Comparison of ENCODE assay signal across 1 cellular context in the genomic region with DNA sequence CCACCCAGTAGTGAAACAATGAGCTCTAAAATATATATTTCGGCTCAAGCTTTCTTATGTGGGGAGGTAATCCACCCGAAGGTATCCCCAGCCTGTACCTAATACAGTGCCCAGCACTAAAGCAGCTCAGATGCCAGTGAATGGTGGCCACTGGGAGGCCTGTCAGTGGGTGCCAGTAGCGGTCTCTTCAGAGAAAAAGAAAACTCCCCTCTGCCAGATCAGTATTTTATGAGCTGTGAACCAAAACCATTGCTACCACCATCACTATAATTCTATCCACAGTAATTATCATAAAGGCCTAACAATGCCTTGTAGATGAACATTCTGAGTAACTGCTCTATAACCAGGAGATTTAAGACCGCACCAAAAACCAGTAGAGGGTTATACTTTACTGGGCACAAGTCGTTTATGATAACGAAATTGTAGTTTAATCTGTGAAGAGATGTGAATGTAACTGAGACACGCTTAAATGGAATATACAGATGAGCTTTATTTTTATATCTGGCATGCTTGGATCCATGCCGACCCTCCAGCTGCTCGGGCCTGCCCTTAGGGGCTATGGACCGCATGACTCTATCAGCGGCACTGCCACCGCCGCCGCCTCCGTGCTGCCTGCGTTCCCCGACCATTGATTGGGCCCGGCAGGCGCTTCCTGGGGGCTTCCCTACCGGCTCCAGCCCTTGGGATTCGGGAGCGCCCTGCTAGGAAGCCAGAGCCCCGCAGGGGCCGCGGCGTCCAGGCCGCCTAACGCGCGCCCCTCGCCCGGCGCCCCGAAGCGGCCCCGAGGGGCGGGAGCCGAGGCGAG.
TF ChIP-seq lines count a peak whose summit lies in the region.

No MANE protein-coding gene starts in this region.

TF ChIP-seq in HepG2, 621 proteins besides CTCF, POLR2A, EP300 and RAD21 (continued from another document):
- TF ChIP-seq, protein P1, sequence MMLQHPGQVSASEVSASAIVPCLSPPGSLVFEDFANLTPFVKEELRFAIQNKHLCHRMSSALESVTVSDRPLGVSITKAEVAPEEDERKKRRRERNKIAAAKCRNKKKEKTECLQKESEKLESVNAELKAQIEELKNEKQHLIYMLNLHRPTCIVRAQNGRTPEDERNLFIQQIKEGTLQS (CRISPR knock-in tag; IDR thresholded peaks at IDR 0.05) = no peak
- TF ChIP-seq SALL1 (CRISPR knock-in tag; IDR thresholded peaks at IDR 0.05) (peak; percentile 37), ZNF143 (CRISPR knock-in tag; IDR thresholded peaks at IDR 0.05) (no peak), ZNF292 (CRISPR knock-in tag; IDR thresholded peaks at IDR 0.05; ENCODE audit: borderline replicate concordance, low read depth) (no peak), SMARCE1 (IDR thresholded peaks at IDR 0.05; ENCODE audit: borderline replicate concordance) (no peak), YEATS4 (CRISPR knock-in tag; IDR thresholded peaks at IDR 0.05; ENCODE audit: borderline replicate concordance) (peak; percentile 25; the same call in 1 of the 2 replicates), MTF2 (CRISPR knock-in tag; IDR thresholded peaks at IDR 0.05; ENCODE audit: borderline replicate concordance) (0 out of 2 replicates have a peak, but pooled peaks have one; percentile 40), PHB2 (IDR thresholded peaks at IDR 0.05; ENCODE audit: partially characterized antibody) (no peak), ZNF367 (CRISPR knock-in tag; IDR thresholded peaks at IDR 0.05; ENCODE audit: borderline replicate concordance) (no peak), HOXD1 (CRISPR knock-in tag; IDR thresholded peaks at IDR 0.05) (no peak), ZNF12 (CRISPR knock-in tag; IDR thresholded peaks at IDR 0.05) (no peak), ZNF605 (CRISPR knock-in tag; IDR thresholded peaks at IDR 0.05) (peak; percentile 63; the same call in 1 of the 2 replicates), MTF1 (CRISPR knock-in tag; IDR thresholded peaks at IDR 0.05) (no peak), ETV5 (CRISPR knock-in tag; IDR thresholded peaks at IDR 0.05; ENCODE audit: borderline replicate concordance) (no peak), ZNF44 (CRISPR knock-in tag; IDR thresholded peaks at IDR 0.05) (no peak)
- TF ChIP-seq, protein P2, sequence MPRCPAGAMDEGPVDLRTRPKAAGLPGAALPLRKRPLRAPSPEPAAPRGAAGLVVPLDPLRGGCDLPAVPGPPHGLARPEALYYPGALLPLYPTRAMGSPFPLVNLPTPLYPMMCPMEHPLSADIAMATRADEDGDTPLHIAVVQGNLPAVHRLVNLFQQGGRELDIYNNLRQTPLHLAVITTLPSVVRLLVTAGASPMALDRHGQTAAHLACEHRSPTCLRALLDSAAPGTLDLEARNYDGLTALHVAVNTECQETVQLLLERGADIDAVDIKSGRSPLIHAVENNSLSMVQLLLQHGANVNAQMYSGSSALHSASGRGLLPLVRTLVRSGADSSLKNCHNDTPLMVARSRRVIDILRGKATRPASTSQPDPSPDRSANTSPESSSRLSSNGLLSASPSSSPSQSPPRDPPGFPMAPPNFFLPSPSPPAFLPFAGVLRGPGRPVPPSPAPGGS (CRISPR knock-in tag; IDR thresholded peaks at IDR 0.05) = 0 out of 2 replicates have a peak, but pooled peaks have one; percentile 13
- TF ChIP-seq, protein P3, sequence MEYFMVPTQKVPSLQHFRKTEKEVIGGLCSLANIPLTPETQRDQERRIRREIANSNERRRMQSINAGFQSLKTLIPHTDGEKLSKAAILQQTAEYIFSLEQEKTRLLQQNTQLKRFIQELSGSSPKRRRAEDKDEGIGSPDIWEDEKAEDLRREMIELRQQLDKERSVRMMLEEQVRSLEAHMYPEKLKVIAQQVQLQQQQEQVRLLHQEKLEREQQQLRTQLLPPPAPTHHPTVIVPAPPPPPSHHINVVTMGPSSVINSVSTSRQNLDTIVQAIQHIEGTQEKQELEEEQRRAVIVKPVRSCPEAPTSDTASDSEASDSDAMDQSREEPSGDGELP (IDR thresholded peaks at IDR 0.05; ENCODE audit: borderline replicate concordance, low read depth) = peak; percentile 16; the same call in 1 of the 2 replicates
- TF ChIP-seq, protein P4, sequence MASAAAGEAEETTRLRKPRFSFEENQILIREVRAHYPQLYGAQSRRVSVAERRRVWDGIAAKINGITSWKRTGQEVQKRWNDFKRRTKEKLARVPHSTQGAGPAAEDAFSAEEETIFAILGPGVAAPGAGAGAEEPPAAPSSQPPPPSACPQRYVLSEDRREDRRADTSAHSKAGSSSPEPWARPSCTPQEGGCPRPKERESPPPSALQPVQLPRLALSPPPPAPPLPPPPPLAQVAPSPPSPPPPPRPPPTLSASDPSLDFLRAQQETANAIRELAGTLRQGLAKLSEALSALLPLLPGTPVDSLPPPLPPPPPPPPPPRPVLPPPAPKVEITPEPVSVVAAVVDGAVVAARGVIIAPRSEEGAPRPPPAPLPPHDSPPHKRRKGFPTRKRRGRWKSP (CRISPR knock-in tag; IDR thresholded peaks at IDR 0.05) = 0 out of 2 replicates have a peak, but pooled peaks have one; percentile 5
- TF ChIP-seq, protein P5, sequence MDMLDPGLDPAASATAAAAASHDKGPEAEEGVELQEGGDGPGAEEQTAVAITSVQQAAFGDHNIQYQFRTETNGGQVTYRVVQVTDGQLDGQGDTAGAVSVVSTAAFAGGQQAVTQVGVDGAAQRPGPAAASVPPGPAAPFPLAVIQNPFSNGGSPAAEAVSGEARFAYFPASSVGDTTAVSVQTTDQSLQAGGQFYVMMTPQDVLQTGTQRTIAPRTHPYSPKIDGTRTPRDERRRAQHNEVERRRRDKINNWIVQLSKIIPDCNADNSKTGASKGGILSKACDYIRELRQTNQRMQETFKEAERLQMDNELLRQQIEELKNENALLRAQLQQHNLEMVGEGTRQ (IDR thresholded peaks at IDR 0.05; ENCODE audit: low read depth, low read length) = no peak
- TF ChIP-seq, protein P5 (CRISPR knock-in tag; IDR thresholded peaks at IDR 0.05; ENCODE audit: borderline replicate concordance) = no peak
